Comparison of ENCODE assay signal across 26 cellular contexts in the genomic region with DNA sequence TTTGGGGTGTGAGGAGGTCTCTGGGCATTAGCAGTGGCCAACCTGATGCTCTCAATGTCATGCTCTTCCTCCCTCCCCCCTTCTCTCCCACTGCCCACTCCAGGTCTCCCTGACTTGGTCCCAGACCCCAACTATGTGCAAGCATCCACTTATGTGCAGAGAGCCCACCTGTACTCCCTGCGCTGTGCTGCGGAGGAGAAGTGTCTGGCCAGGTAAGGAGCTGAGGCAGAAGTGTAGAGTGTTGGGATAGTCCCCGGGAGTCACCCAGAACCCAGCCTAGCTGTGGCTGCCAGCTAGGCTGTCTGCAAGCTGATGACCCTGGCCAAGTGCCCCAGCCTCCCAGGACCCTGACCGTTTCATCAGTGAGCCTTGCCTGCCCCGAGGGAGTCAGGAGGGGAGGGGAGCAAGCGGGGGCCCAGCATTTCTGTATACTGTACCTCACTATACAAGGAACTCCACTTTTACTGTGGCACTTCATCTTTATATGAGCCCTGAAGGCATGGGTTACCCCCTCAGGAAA. TPM values are rescaled to one million over a fixed set of nuclear protein-coding genes. Genes with fewer than 3 reads are reported as not detected.
A peak's percentile ranks its signal among the peaks of the same experiment; 100 is the strongest.
DNase-seq lines count a peak whose midpoint lies in the region; ATAC-seq and TF ChIP-seq lines count a peak whose summit lies in the region.
"Had no signal": no experiment of that assay in that cellular context is flagged by ENCODE, and none has a peak within 500 bp of the region (broad histone marks: within the 10 kb centered on the region; RNA-seq: fewer than 3 reads in every experiment).

No MANE protein-coding gene starts in this region.

- H3K36me3 ChIP-seq in ascending aorta (peaks cover 19 to 24% of the 10 kb centered on the region in 2 donors), neuronal stem cell (replicated peaks in 1 of 2; ENCODE audit: control insufficient read depth in 2 of 2, insufficient read depth in 2 of 2, low read length in 2 of 2) (peaks cover 2 to 12% of the 10 kb centered on the region in 2 donors), MM.1S (replicated peaks; ENCODE audit: insufficient read depth, low read length) (no peaks in the 10 kb centered on the region)
- H3K36me3 ChIP-seq: breast epithelium, prostate gland, uterus had no signal

- TF ChIP-seq CTCF in ascending aorta (IDR thresholded peaks at IDR 0.05), result no peak
- no peak for TF ChIP-seq CTCF in MM.1S (IDR thresholded peaks at IDR 0.05; ENCODE audit: low read length)

- H2AK5ac ChIP-seq in neuronal stem cell (ENCODE audit: low read depth, low read length), result no peak overlapping the region

- peak overlapping the region; percentile 54 for H3K27ac Mint-ChIP-seq in activated naive CD8-positive, alpha-beta T cell treated with anti-CD3 and anti-CD28 coated beads, Interleukin-2, amount 10 ng/mL, durations not matched to agents 7 days and 5 days
- H3K27ac Mint-ChIP-seq in activated naive CD8-positive, alpha-beta T cell treated with anti-CD3 and anti-CD28 coated beads, Interleukin-2, amount 50 U/mL, for 24 hours, result no peak overlapping the region
- H3K27ac Mint-ChIP-seq: activated CD4-positive, alpha-beta T cell treated with anti-CD3 and anti-CD28 coated beads for 36 hours; activated T-cell treated with anti-CD3 and anti-CD28 coated beads, Interleukin-2, amount 50 U/mL, for 72 hours; endodermal cell; T-helper 2 cell treated with Interferon-gamma antibody and Interleukin-4, amounts not matched to agents 5 μg/mL and 100 μg/mL, for 36 hours had no signal

- H3K4me1 Mint-ChIP-seq in activated naive CD8-positive, alpha-beta T cell treated with anti-CD3 and anti-CD28 coated beads, Interleukin-2, amount 10 ng/mL, durations not matched to agents 7 days and 5 days, result peaks cover 18% of the 10 kb centered on the region
- H3K4me1 Mint-ChIP-seq in activated naive CD8-positive, alpha-beta T cell treated with anti-CD3 and anti-CD28 coated beads, Interleukin-2, amount 50 U/mL, for 24 hours, result peaks cover 12% of the 10 kb centered on the region

- H3K9me2 ChIP-seq in MM.1S (replicated peaks; ENCODE audit: insufficient read depth, low read length), result no peaks in the 10 kb centered on the region

- no CpG with 5 or more reads among the region's 6 CpGs for WGBS in neuronal stem cell (ENCODE audit: extremely low coverage in 2 of 2, insufficient read length in 2 of 2, insufficient replicate concordance in 1 of 2), 2 donors

- H3K4me2 ChIP-seq in neuronal stem cell (ENCODE audit: insufficient read depth, low read length, poor library complexity, severe bottlenecking), result no peak overlapping the region
- no peak overlapping the region for H3K4me2 ChIP-seq in MM.1S (ENCODE audit: low read depth, low read length)
- H3K4me2 ChIP-seq: A549 had no signal

- H2BK12ac ChIP-seq in neuronal stem cell (ENCODE audit: low read length), result no peak overlapping the region

- DNase-seq in activated naive CD8-positive, alpha-beta T cell treated with anti-CD3 and anti-CD28 coated beads, Interleukin-2, amount 10 ng/mL, durations not matched to agents 7 days and 5 days, result no peak
- DNase-seq in activated naive CD8-positive, alpha-beta T cell treated with anti-CD3 and anti-CD28 coated beads, Interleukin-2, amount 50 U/mL, for 24 hours, result no peak
- no peak for DNase-seq in ascending aorta (ENCODE audit: low spot score in 2 of 2)
- DNase-seq in neuronal stem cell (ENCODE audit: low spot score), result no peak
- DNase-seq in sciatic nerve (ENCODE audit: low spot score), result no peak
- no peak for DNase-seq in MM.1S
- DNase-seq: activated CD4-positive, alpha-beta T cell treated with anti-CD3 and anti-CD28 coated beads for 36 hours; activated naive CD4-positive, alpha-beta T cell treated with Interleukin-2 at 50 U/mL for 16 hours; activated T-cell treated with anti-CD3 and anti-CD28 coated beads, Interleukin-2, amount 50 U/mL, for 72 hours; DMS153; endodermal cell; foreskin keratinocyte; heart right ventricle; NCI-H1105; NCI-H2029; NCI-H69; stimulated activated naive CD4-positive, alpha-beta T cell treated with Interleukin-2 at 50 U/mL for 16 hours; uterus had no signal

- no peak overlapping the region for H4K8ac ChIP-seq in neuronal stem cell (ENCODE audit: low read depth, low read length)

- H2BK5ac ChIP-seq in neuronal stem cell (ENCODE audit: low read length), result no peak overlapping the region

- no peak overlapping the region for H3K14ac ChIP-seq in neuronal stem cell (ENCODE audit: low read length)

- H3F3A ChIP-seq in MM.1S (ENCODE audit: insufficient read depth, low read length), result no peaks in the 10 kb centered on the region

- peaks cover 3% of the 10 kb centered on the region for H3K79me1 ChIP-seq in neuronal stem cell (ENCODE audit: low read depth, low read length)

- no peak overlapping the region for H3K4me3 Mint-ChIP-seq in activated naive CD8-positive, alpha-beta T cell treated with anti-CD3 and anti-CD28 coated beads, Interleukin-2, amount 10 ng/mL, durations not matched to agents 7 days and 5 days
- no peak overlapping the region for H3K4me3 Mint-ChIP-seq in activated naive CD8-positive, alpha-beta T cell treated with anti-CD3 and anti-CD28 coated beads, Interleukin-2, amount 50 U/mL, for 24 hours
- H3K4me3 Mint-ChIP-seq: activated CD4-positive, alpha-beta T cell treated with anti-CD3 and anti-CD28 coated beads for 36 hours; activated T-cell treated with anti-CD3 and anti-CD28 coated beads, Interleukin-2, amount 50 U/mL, for 72 hours; endodermal cell; neural crest cell; T-helper 2 cell treated with Interferon-gamma antibody and Interleukin-4, amounts not matched to agents 5 μg/mL and 100 μg/mL, for 36 hours had no signal

- H3K79me2 ChIP-seq in MM.1S (ENCODE audit: low read length), result no peaks in the 10 kb centered on the region

- peaks cover 3% of the 10 kb centered on the region for H3K27me3 Mint-ChIP-seq in activated naive CD8-positive, alpha-beta T cell treated with anti-CD3 and anti-CD28 coated beads, Interleukin-2, amount 10 ng/mL, durations not matched to agents 7 days and 5 days
- H3K27me3 Mint-ChIP-seq in activated naive CD8-positive, alpha-beta T cell treated with anti-CD3 and anti-CD28 coated beads, Interleukin-2, amount 50 U/mL, for 24 hours, result no peaks in the 10 kb centered on the region
- H3K27me3 Mint-ChIP-seq: activated CD4-positive, alpha-beta T cell treated with anti-CD3 and anti-CD28 coated beads for 36 hours had no signal

- H3K4ac ChIP-seq in neuronal stem cell (ENCODE audit: low read length), result no peak overlapping the region

- no peaks in the 10 kb centered on the region for H3K9me3 Mint-ChIP-seq in activated naive CD8-positive, alpha-beta T cell treated with anti-CD3 and anti-CD28 coated beads, Interleukin-2, amount 10 ng/mL, durations not matched to agents 7 days and 5 days
- H3K9me3 Mint-ChIP-seq in activated naive CD8-positive, alpha-beta T cell treated with anti-CD3 and anti-CD28 coated beads, Interleukin-2, amount 50 U/mL, for 24 hours, result no peaks in the 10 kb centered on the region
- H3K9me3 Mint-ChIP-seq: activated T-cell treated with anti-CD3 and anti-CD28 coated beads, Interleukin-2, amount 50 U/mL, for 72 hours; endodermal cell; neural crest cell; T-helper 2 cell treated with Interferon-gamma antibody and Interleukin-4, amounts not matched to agents 5 μg/mL and 100 μg/mL, for 36 hours had no signal

- H2BK15ac ChIP-seq in neuronal stem cell (ENCODE audit: low read length), result no peak overlapping the region

- no peak overlapping the region for H3K23ac ChIP-seq in neuronal stem cell (ENCODE audit: low read depth, low read length, poor library complexity)

- POLR2A ChIA-PET in activated naive CD8-positive, alpha-beta T cell treated with anti-CD3 and anti-CD28 coated beads, Interleukin-2, amount 10 ng/mL, durations not matched to agents 7 days and 5 days (lab: Charles Lee), result interaction anchor here (0.6 kb wide), 1 partner anchor 16 kb away, joined by 5 read pairs; no protein-coding TSS in a partner anchor

- no peaks in the 10 kb centered on the region for H3K9me3 ChIP-seq in ascending aorta
- H3K9me3 ChIP-seq in neuronal stem cell (replicated peaks in 1 of 2; ENCODE audit: control insufficient read depth in 2 of 2, insufficient read depth in 1 of 2, low read depth in 1 of 2, low read length in 2 of 2), result no peaks in the 10 kb centered on the region
- no peaks in the 10 kb centered on the region for H3K9me3 ChIP-seq in MM.1S (replicated peaks; ENCODE audit: insufficient read depth, low read length)
- H3K9me3 ChIP-seq: A549, breast epithelium, heart right ventricle, prostate gland, uterus had no signal

- intact Hi-C loops in ascending aorta (cut with DNase I) (loop anchor here (1.0 kb wide), 1 partner anchor 16 kb away; no protein-coding TSS in a partner anchor), sciatic nerve (cut with DNase I) (no loop called here)

- no peak overlapping the region for H4K91ac ChIP-seq in neuronal stem cell (ENCODE audit: low read depth, low read length, poor library complexity)

- H2AFZ ChIP-seq in neuronal stem cell (ENCODE audit: low read length) (no peak overlapping the region), MM.1S (ENCODE audit: low read length) (no peak overlapping the region)

- peak overlapping the region; percentile 90 to 93 for H3K27ac ChIP-seq in ascending aorta
- no peak overlapping the region for H3K27ac ChIP-seq in neuronal stem cell (replicated peaks; ENCODE audit: low read length)
- H3K27ac ChIP-seq in MM.1S (ENCODE audit: low read length), result no peak overlapping the region
- H3K27ac ChIP-seq: A549, foreskin keratinocyte, prostate gland, uterus had no signal

- H3K36me3 Mint-ChIP-seq in activated naive CD8-positive, alpha-beta T cell treated with anti-CD3 and anti-CD28 coated beads, Interleukin-2, amount 10 ng/mL, durations not matched to agents 7 days and 5 days, result peaks cover 1% of the 10 kb centered on the region
- no peaks in the 10 kb centered on the region for H3K36me3 Mint-ChIP-seq in activated naive CD8-positive, alpha-beta T cell treated with anti-CD3 and anti-CD28 coated beads, Interleukin-2, amount 50 U/mL, for 24 hours (ENCODE audit: low read depth)

- peak overlapping the region; percentile 32 for H3K18ac ChIP-seq in neuronal stem cell (ENCODE audit: low read length)

- no peak overlapping the region for H2BK120ac ChIP-seq in neuronal stem cell (ENCODE audit: low read depth, low read length)

- H4K20me1 ChIP-seq in MM.1S (ENCODE audit: insufficient read depth, low read length), result no peaks in the 10 kb centered on the region

- no peaks in the 10 kb centered on the region for H3K27me3 ChIP-seq in ascending aorta
- H3K27me3 ChIP-seq in neuronal stem cell (ENCODE audit: control insufficient read depth in 3 of 3, insufficient read depth in 3 of 3, low read depth in 1 of 3, low read length in 3 of 3), result peaks cover 0 to 8% (median 0%) of the 10 kb centered on the region in 3 experiments
- H3K27me3 ChIP-seq in MM.1S (replicated peaks; ENCODE audit: insufficient read depth, low read length), result 0 out of 2 replicates have a peak, but pooled peaks cover 4% of the 10 kb centered on the region
- H3K27me3 ChIP-seq: breast epithelium, heart right ventricle, uterus had no signal

- ATAC-seq in activated naive CD8-positive, alpha-beta T cell treated with anti-CD3 and anti-CD28 coated beads, Interleukin-2, amount 10 ng/mL, durations not matched to agents 7 days and 5 days (ENCODE audit: low read depth), result no peak
- no peak for ATAC-seq in activated naive CD8-positive, alpha-beta T cell treated with anti-CD3 and anti-CD28 coated beads, Interleukin-2, amount 50 U/mL, for 24 hours
- no peak for ATAC-seq in sciatic nerve
- no peak for ATAC-seq in HG03469 (IDR thresholded peaks at IDR 0.05; ENCODE audit: unreplicated experiment)
- ATAC-seq in GM21447 (IDR thresholded peaks at IDR 0.05; ENCODE audit: unreplicated experiment), result no peak
- ATAC-seq: A549, esophagus mucosa, foreskin keratinocyte, heart right ventricle had no signal

- H3K4me3 ChIP-seq in ascending aorta (no peak overlapping the region), neuronal stem cell (ENCODE audit: low read length in 2 of 2) (peak overlapping the region in 1 of 2 donors; percentile 21), MM.1S (ENCODE audit: low read length) (no peak overlapping the region)
- H3K4me3 ChIP-seq: A549, breast epithelium, heart right ventricle, prostate gland, uterus had no signal

- H3K4me1 ChIP-seq in ascending aorta (peaks cover 35 to 62% of the 10 kb centered on the region in 2 donors), neuronal stem cell (ENCODE audit: control insufficient read depth in 2 of 2, insufficient read depth in 1 of 2, low read depth in 1 of 2, low read length in 2 of 2) (peaks cover 5 to 16% of the 10 kb centered on the region in 2 donors), MM.1S (ENCODE audit: low read length) (peaks cover 10% of the 10 kb centered on the region)
- H3K4me1 ChIP-seq: breast epithelium, foreskin keratinocyte, prostate gland had no signal

- H3K9ac ChIP-seq in neuronal stem cell (ENCODE audit: low read depth, low read length, poor library complexity) (no peak overlapping the region), MM.1S (ENCODE audit: low read length) (no peak overlapping the region)

RNA-seq across cellular contexts. Expression of gene LOXL1, which starts 16.5 kb away (rescaled TPM):
- total RNA-seq in activated naive CD8-positive, alpha-beta T cell treated with anti-CD3 and anti-CD28 coated beads, Interleukin-2, amount 10 ng/mL, durations not matched to agents 7 days and 5 days, result 10 to 100 TPM in 1 of 2 experiments, 1 to 10 TPM in 1; 8.8 to 10.5 TPM
- total RNA-seq in ascending aorta, result 260 TPM
- polyA plus RNA-seq in neuronal stem cell (2013, experiment 1 of 2), result 67.0 TPM
- 68.3 TPM for polyA plus RNA-seq in neuronal stem cell (2013, experiment 2 of 2)
- 16.6 TPM for total RNA-seq in sciatic nerve

RNA-seq across cellular contexts. Expression of gene STOML1, which starts 49.3 kb away (rescaled TPM):
- total RNA-seq in activated naive CD8-positive, alpha-beta T cell treated with anti-CD3 and anti-CD28 coated beads, Interleukin-2, amount 10 ng/mL, durations not matched to agents 7 days and 5 days, result 1 to 10 TPM; 9.4 to 9.5 TPM
- 15.3 TPM for total RNA-seq in ascending aorta
- polyA plus RNA-seq in neuronal stem cell (2013, experiment 1 of 2), result 2.2 TPM
- 2.3 TPM for polyA plus RNA-seq in neuronal stem cell (2013, experiment 2 of 2)
- total RNA-seq in sciatic nerve, result 15.2 TPM

RNA-seq across cellular contexts. Expression of gene PML, which starts 51.7 kb away (rescaled TPM):
- 100 to 1,000 TPM; 118 to 120 TPM for total RNA-seq in activated naive CD8-positive, alpha-beta T cell treated with anti-CD3 and anti-CD28 coated beads, Interleukin-2, amount 10 ng/mL, durations not matched to agents 7 days and 5 days
- 227 TPM for total RNA-seq in ascending aorta
- polyA plus RNA-seq in neuronal stem cell (2013, experiment 1 of 2), result 19.7 TPM
- 20.5 TPM for polyA plus RNA-seq in neuronal stem cell (2013, experiment 2 of 2)
- 86.6 TPM for total RNA-seq in sciatic nerve

Comparison
In these comparisons a context has a peak if more than half of its experiments do, and no peak if none do; other contexts are left out.
1. H3K27ac ChIP-seq: peak in ascending aorta (2 of 2); none in neuronal stem cell (single experiment) and MM.1S (single experiment).
2. RNA of gene LOXL1, which starts 16.5 kb away (total RNA-seq): 260 TPM in ascending aorta (single experiment); 16.6 TPM in sciatic nerve (single experiment) and 8.8 to 10.5 TPM in activated naive CD8-positive, alpha-beta T cell treated with anti-CD3 and anti-CD28 coated beads, Interleukin-2, amount 10 ng/mL, durations not matched to agents 7 days and 5 days; every median in the first group is over 10 times any median in the second.